In the genomic region with DNA sequence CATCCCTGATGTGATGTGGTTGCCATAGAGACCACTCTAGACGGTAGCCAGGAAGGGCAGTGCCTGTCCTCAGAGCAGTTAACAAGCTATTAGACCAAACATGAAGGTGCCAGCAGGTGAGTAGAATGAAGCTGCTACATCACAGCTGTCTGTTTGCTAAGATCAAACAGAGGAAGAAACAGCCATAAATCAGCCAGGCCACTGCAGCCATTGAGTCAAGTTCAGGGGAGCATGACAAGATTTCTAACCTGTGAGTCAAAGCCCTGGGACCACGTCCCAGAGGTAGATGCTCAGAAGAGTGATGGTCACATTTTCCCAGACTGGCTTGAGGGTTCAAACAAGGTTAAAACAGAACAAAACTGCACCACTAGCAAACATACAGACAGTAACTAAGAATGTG, we compare ENCODE assay signal across 24 cellular contexts.
DNase-seq lines count a peak whose midpoint lies in the region; ATAC-seq, FAIRE-seq and TF ChIP-seq lines count a peak whose summit lies in the region.
"Had no signal": no experiment of that assay in that cellular context is flagged by ENCODE, and none has a peak within 500 bp of the region (broad histone marks: within the 10 kb centered on the region; RNA-seq: fewer than 3 reads in every experiment).

No MANE protein-coding gene starts in this region.

- no peak for FAIRE-seq in urothelium cell line (lab: Jason Lieb, UNC)
- FAIRE-seq: D721Med, GM12892, kidney had no signal

- WGBS in esophagus muscularis mucosa = 29% methylated on average over 2 of the region's 2 CpGs

- TF ChIP-seq EP300 in esophagus muscularis mucosa (IDR thresholded peaks at IDR 0.05) = no peak

- H3K27ac ChIP-seq in esophagus muscularis mucosa (replicated peaks in 1 of 4) = no peak overlapping the region
- H3K27ac ChIP-seq: 22Rv1, PC-9, thyroid gland had no signal

- intact Hi-C loops in esophagus muscularis mucosa (cut with DNase I) = no loop called here

- H3K36me3 ChIP-seq in esophagus muscularis mucosa = no peaks in the 10 kb centered on the region
- H3K36me3 ChIP-seq: thyroid gland had no signal

- H3K27me3 ChIP-seq in esophagus muscularis mucosa = no peaks in the 10 kb centered on the region
- H3K27me3 ChIP-seq: thyroid gland had no signal

- ATAC-seq in HG03196 (IDR thresholded peaks at IDR 0.05; ENCODE audit: unreplicated experiment) = no peak
- ATAC-seq: natural killer cell treated with Interleukin-12 subunit alpha and Interleukin-12 subunit beta and Interleukin-15 and Interleukin-18, amount 100 ng/mL, for 72 hours had no signal

- TF ChIP-seq CTCF in fibroblast of mammary gland (conservative IDR thresholded peaks at IDR 0.05; ENCODE audit: control insufficient read depth, insufficient read depth, low read depth, low read length) (no peak), esophagus muscularis mucosa (IDR thresholded peaks at IDR 0.05) (no peak)

- no peaks in the 10 kb centered on the region for H3K4me1 ChIP-seq in esophagus muscularis mucosa
- H3K4me1 ChIP-seq: thyroid gland had no signal

- no peak for TF ChIP-seq POLR2A in esophagus muscularis mucosa (IDR thresholded peaks at IDR 0.05; ENCODE audit: low read depth)

- peak; percentile 4 for DNase-seq in NCI-H1436 (lab: John Stamatoyannopoulos, UW)
- no peak for DNase-seq in NCI-H1436 treated with DMSO at 0.1 percent for 48 hours (lab: John Stamatoyannopoulos, UW)
- peak; percentile 99 for DNase-seq in NCI-H748 (lab: John Stamatoyannopoulos, UW; ENCODE audit: unreplicated experiment)
- peak; percentile 25 for DNase-seq in fibroblast of mammary gland (ENCODE audit: low read depth)
- DNase-seq in urothelium cell line (ENCODE audit: low spot score) = peak; percentile 8
- DNase-seq in DMS 273 (lab: John Stamatoyannopoulos, UW; ENCODE audit: unreplicated experiment) = no peak
- DNase-seq in esophagus muscularis mucosa (ENCODE audit: extremely low spot score) = no peak
- DNase-seq: activated CD4-positive, alpha-beta memory T cell treated with anti-CD3 and anti-CD28 coated beads for 36 hours; activated naive CD4-positive, alpha-beta T cell treated with anti-CD3 and anti-CD28 coated beads, Interleukin-2, amount 10 ng/mL, durations not matched to agents 7 days and 5 days; anterior cingulate cortex; H9; hippocampal formation; kidney; NCI-H187 treated with DMSO at 0.1 percent for 48 hours; NCI-H774; PC-9; stimulated activated naive CD4-positive, alpha-beta T cell; T-helper 2 cell; thyroid gland had no signal

- H3K9me3 ChIP-seq in esophagus muscularis mucosa = no peaks in the 10 kb centered on the region
- H3K9me3 ChIP-seq: thyroid gland had no signal

- H3K4me3 ChIP-seq in fibroblast of mammary gland (ENCODE audit: control insufficient read depth, low read depth, low read length) (no peak overlapping the region), esophagus muscularis mucosa (no peak overlapping the region)
- H3K4me3 ChIP-seq: PC-9, thyroid gland had no signal

Comparison
In these comparisons a context has a peak if more than half of its experiments do, and no peak if none do; other contexts are left out.
1. DNase-seq: peak in NCI-H1436 (single experiment), NCI-H748 (single experiment), fibroblast of mammary gland (single experiment) and urothelium cell line (single experiment); none in NCI-H1436 treated with DMSO at 0.1 percent for 48 hours (single experiment), DMS 273 (single experiment) and esophagus muscularis mucosa (single experiment).